ENCODE assay signal across 18 cellular contexts in the genomic region with DNA sequence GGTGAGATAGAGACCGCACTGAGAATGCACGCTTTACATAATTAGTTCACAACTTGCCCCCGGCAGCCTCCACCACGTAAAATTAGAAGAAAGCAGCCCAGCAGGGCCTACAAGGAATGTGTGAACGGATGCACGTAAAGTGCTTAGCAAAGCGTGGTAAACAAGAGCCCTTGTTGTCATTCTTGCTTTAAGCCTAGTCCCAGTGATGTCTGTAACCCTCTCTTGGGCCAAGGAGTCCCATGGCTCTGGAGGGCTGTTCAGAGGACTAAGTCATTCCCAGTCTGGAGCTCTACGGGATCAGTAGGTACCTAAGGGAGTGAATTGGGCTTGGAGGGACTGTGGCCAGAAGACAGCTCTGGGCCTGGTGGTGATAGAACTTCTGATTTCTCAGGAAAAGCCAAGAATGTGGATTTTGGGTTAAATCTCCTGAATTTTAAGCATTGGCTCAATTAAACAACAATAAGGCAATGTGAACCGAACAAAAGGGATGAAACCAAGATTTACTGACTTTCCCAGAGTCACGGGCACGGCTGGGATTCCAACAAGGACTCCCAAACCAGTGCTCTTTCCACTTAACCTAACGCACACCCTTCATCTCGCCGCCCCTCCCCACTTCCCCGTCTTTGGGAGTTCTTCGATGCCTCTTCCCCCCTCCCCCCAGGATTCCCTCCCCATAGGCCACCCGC. TPM values are rescaled to one million over a fixed set of nuclear protein-coding genes. Genes with fewer than 3 reads are reported as not detected.
DNase-seq lines count a peak whose midpoint lies in the region; ATAC-seq and TF ChIP-seq lines count a peak whose summit lies in the region.
"Had no signal": no experiment of that assay in that cellular context is flagged by ENCODE, and none has a peak within 500 bp of the region (broad histone marks: within the 10 kb centered on the region; RNA-seq: fewer than 3 reads in every experiment).

No MANE protein-coding gene starts in this region.

- H3K56ac ChIP-seq in H9 (ENCODE audit: insufficient read length, low read depth, low read length) = no peak overlapping the region

- H4K20me1 ChIP-seq in H9 (ENCODE audit: control insufficient read depth, insufficient read depth, insufficient read length) (no peaks in the 10 kb centered on the region), mammary epithelial cell (ENCODE audit: insufficient read depth, low read length) (no peaks in the 10 kb centered on the region)

- H3K4me1 ChIP-seq in H9 (ENCODE audit: insufficient read depth, low read length) (no peaks in the 10 kb centered on the region), mammary epithelial cell (ENCODE audit: insufficient read depth, low read length) (peaks cover 7% of the 10 kb centered on the region)
- H3K4me1 ChIP-seq: BE2C had no signal

- peak overlapping the region; percentile 37 to 72; a peak in 4 of 5 replicates for H3K4me3 Mint-ChIP-seq in H9
- H3K4me3 Mint-ChIP-seq in stimulated activated memory B cell treated with anti-CD40 and anti-IgM and Interleukin-4, amounts not matched to agents 10 μg/mL and 1 μg/mL and 100 μg/mL, for 72 hours = peak overlapping the region; percentile 58

- no peak overlapping the region for H2BK12ac ChIP-seq in H9 (ENCODE audit: insufficient read length, low read depth, low read length)

- H4K5ac ChIP-seq in H9 (ENCODE audit: insufficient read length, low read depth, low read length) = no peak overlapping the region

- H3K23ac ChIP-seq in H9 (ENCODE audit: insufficient read length, low read depth, low read length) = no peak overlapping the region

- no peak overlapping the region for H2BK20ac ChIP-seq in H9 (ENCODE audit: low read depth, low read length, poor library complexity, severe bottlenecking)

- intact Hi-C loops in mammary epithelial cell (cut with micrococcal nuclease) = no loop called here

- peak overlapping the region in 2 of 3 experiments; percentile 33 to 38 for H3K4me3 ChIP-seq in mammary epithelial cell (replicated peaks in 1 of 3; ENCODE audit: insufficient read depth in 1 of 3, low read depth in 2 of 3, low read length in 3 of 3)

- H3K79me1 ChIP-seq in H9 (ENCODE audit: insufficient read depth, low read depth, low read length, poor library complexity, severe bottlenecking) = no peaks in the 10 kb centered on the region

- no peak overlapping the region for H2BK5ac ChIP-seq in H9 (ENCODE audit: insufficient read length, low read length)

- H3K27ac ChIP-seq in H9 (ENCODE audit: insufficient read length, low read depth, low read length) = no peak overlapping the region
- H3K27ac ChIP-seq in mammary epithelial cell (ENCODE audit: insufficient read depth, low read depth, low read length) = no peak overlapping the region
- H3K27ac ChIP-seq: brain microvascular endothelial cell had no signal

- no peak overlapping the region for H2AFZ ChIP-seq in H9 (ENCODE audit: low read length)
- peak overlapping the region; percentile 68 for H2AFZ ChIP-seq in mammary epithelial cell (ENCODE audit: low read depth, low read length)

- no peak overlapping the region for H2BK15ac ChIP-seq in H9 (ENCODE audit: low read depth, low read length)

- no peaks in the 10 kb centered on the region for H3K36me3 ChIP-seq in mammary epithelial cell (ENCODE audit: insufficient read depth, low read length)
- H3K36me3 ChIP-seq: BE2C, brain microvascular endothelial cell had no signal

- H3K79me2 ChIP-seq in H9 (ENCODE audit: insufficient read depth, low read length) (no peaks in the 10 kb centered on the region), mammary epithelial cell (ENCODE audit: insufficient read depth, low read length) (no peaks in the 10 kb centered on the region)

- H3K14ac ChIP-seq in H9 (ENCODE audit: insufficient read depth, low read length) = no peak overlapping the region

- H3K27me3 ChIP-seq in H9 (ENCODE audit: insufficient read depth, low read length) = peaks cover 5% of the 10 kb centered on the region; the same call in 1 of the 2 replicates
- H3K27me3 ChIP-seq in mammary epithelial cell (ENCODE audit: insufficient read depth, low read length) = peaks cover 13% of the 10 kb centered on the region

- WGBS in H9 (ENCODE audit: extremely low coverage, insufficient read length, low lambda C conversion rate) = no CpG with 5 or more reads among the region's 17 CpGs
- 75% methylated on average over 11 of the region's 17 CpGs for WGBS in mammary epithelial cell (ENCODE audit: low coverage, missing lambda C conversion rate)

- no peak overlapping the region for H4K8ac ChIP-seq in H9 (replicated peaks; ENCODE audit: insufficient read length, low read depth, low read length)

- BruUV-seq in mammary epithelial cell (replicated peaks; lab: Mats Ljungman, UMichigan) = no TSS peak

- no peak overlapping the region for H3K4me2 ChIP-seq in H9 (ENCODE audit: insufficient read depth, insufficient read length, low read length)
- peak overlapping the region; percentile 91 for H3K4me2 ChIP-seq in mammary epithelial cell (ENCODE audit: insufficient read depth, low read depth, low read length)

- H3K9ac ChIP-seq in H9 (ENCODE audit: extremely low read depth, insufficient read length, low read length) (no peak overlapping the region), mammary epithelial cell (ENCODE audit: insufficient read depth, low read length) (no peak overlapping the region)

- dilution Hi-C loops in mammary epithelial cell (cut with HindIII; ENCODE audit: low sequenced_read_pairs) = no loop called here

- H3T11ph ChIP-seq in H9 (ENCODE audit: low read length) = no peak overlapping the region

- peaks cover 5 to 23% (median 10%) of the 10 kb centered on the region in 3 experiments; a peak in 6 of 7 replicates for H3K36me3 Mint-ChIP-seq in H9 (ENCODE audit: insufficient read depth in 1 of 3, low read depth in 3 of 3)
- H3K36me3 Mint-ChIP-seq in stimulated activated memory B cell treated with anti-CD40 and anti-IgM and Interleukin-4, amounts not matched to agents 10 μg/mL and 1 μg/mL and 100 μg/mL, for 72 hours = no peaks in the 10 kb centered on the region

- no peak overlapping the region for H2BK120ac ChIP-seq in H9 (ENCODE audit: low read depth, low read length, poor library complexity, severe bottlenecking)

- H3K9me3 ChIP-seq in H9 (ENCODE audit: control insufficient read depth, low read depth, low read length) (no peaks in the 10 kb centered on the region), mammary epithelial cell (replicated peaks; ENCODE audit: insufficient read depth, low read length) (no peaks in the 10 kb centered on the region)
- H3K9me3 ChIP-seq: BE2C had no signal

- no peak overlapping the region for H3K27ac Mint-ChIP-seq in H9
- H3K27ac Mint-ChIP-seq in stimulated activated memory B cell treated with anti-CD40 and anti-IgM and Interleukin-4, amounts not matched to agents 10 μg/mL and 1 μg/mL and 100 μg/mL, for 72 hours = no peak overlapping the region

- peaks cover 2 to 8% of the 10 kb centered on the region in 2 experiments; a peak in 1 of 4 replicates for H3K4me1 Mint-ChIP-seq in H9
- H3K4me1 Mint-ChIP-seq in stimulated activated memory B cell treated with anti-CD40 and anti-IgM and Interleukin-4, amounts not matched to agents 10 μg/mL and 1 μg/mL and 100 μg/mL, for 72 hours = no peaks in the 10 kb centered on the region

- H2AK5ac ChIP-seq in H9 (ENCODE audit: insufficient read length, low read length) = no peak overlapping the region

- in situ Hi-C loops in mammary epithelial cell (cut with MboI; ENCODE audit: low sequenced_read_pairs in 2 of 2) = no loop called here

- CTCF ChIA-PET in mammary epithelial cell (lab: Charles Lee; ENCODE audit: low non-redundant PET) = no interaction called here

- TF ChIP-seq CTCF in H9 (conservative IDR thresholded peaks at IDR 0.05) (no peak), mammary epithelial cell (conservative IDR thresholded peaks at IDR 0.05 in 1 of 2, IDR thresholded peaks at IDR 0.05 in 1 of 2; ENCODE audit: extremely low read depth in 1 of 2, insufficient read depth in 1 of 2, low read depth in 1 of 2, low read length in 2 of 2) (no peak)

- peaks cover 8 to 13% of the 10 kb centered on the region in 2 experiments; a peak in 4 of 5 replicates for H3K9me3 Mint-ChIP-seq in H9
- H3K9me3 Mint-ChIP-seq in stimulated activated memory B cell treated with anti-CD40 and anti-IgM and Interleukin-4, amounts not matched to agents 10 μg/mL and 1 μg/mL and 100 μg/mL, for 72 hours = no peaks in the 10 kb centered on the region

- no peak for ATAC-seq in stimulated activated memory B cell treated with anti-CD40 and anti-IgM and Interleukin-4, amounts not matched to agents 10 μg/mL and 1 μg/mL and 100 μg/mL, for 72 hours
- ATAC-seq in left lobe of liver = no peak
- ATAC-seq: HCT116 had no signal

- H3K23me2 ChIP-seq in H9 (ENCODE audit: insufficient read length, low read depth, low read length, poor library complexity, severe bottlenecking) = peaks cover 9% of the 10 kb centered on the region

- no peak overlapping the region for H4K91ac ChIP-seq in H9 (ENCODE audit: insufficient read length, low read depth, low read length)

- DNase-seq in H9 = no peak
- no peak for DNase-seq in mammary epithelial cell
- DNase-seq in islet precursor cell = peak; percentile 40
- no peak for DNase-seq in anterior cingulate cortex (lab: John Stamatoyannopoulos, UW)
- DNase-seq in activated CD4-positive, alpha-beta T cell treated with anti-CD3 and anti-CD28 coated beads for 48 hours = no peak
- no peak for DNase-seq in DMS114 treated with DMSO at 0.1 percent for 48 hours (lab: John Stamatoyannopoulos, UW; ENCODE audit: unreplicated experiment)
- no peak for DNase-seq in left lobe of liver (ENCODE audit: low spot score)
- DNase-seq: activated CD4-positive, CD25-positive, alpha-beta regulatory T cell; activated naive CD4-positive, alpha-beta T cell treated with anti-CD3 and anti-CD28 coated beads, Interleukin-2, amount 50 U/mL, for 16 hours; brain microvascular endothelial cell; DMS153; NCI-H1417 treated with DMSO at 0.1 percent for 48 hours; NCI-H226 had no signal

- no peak overlapping the region for H3K18ac ChIP-seq in H9 (ENCODE audit: insufficient read length, low read depth, low read length)

- no peak overlapping the region for H3K4ac ChIP-seq in H9 (ENCODE audit: low read depth, low read length)

- peaks cover 49% of the 10 kb centered on the region for H3K27me3 Mint-ChIP-seq in H9 (ENCODE audit: low read depth)
- H3K27me3 Mint-ChIP-seq in stimulated activated memory B cell treated with anti-CD40 and anti-IgM and Interleukin-4, amounts not matched to agents 10 μg/mL and 1 μg/mL and 100 μg/mL, for 72 hours = peaks cover 55% of the 10 kb centered on the region

RNA-seq across cellular contexts. Expression of gene CHP2, which starts 0.8 kb away (rescaled TPM):
- total RNA-seq in H9 (2021) (1.1 and 1.4 TPM in 2 replicates), mammary epithelial cell (not detected), left lobe of liver (not detected)
- not detected for polyA plus RNA-seq in mammary epithelial cell
- not detected for polyA minus RNA-seq in mammary epithelial cell
- total RNA-seq: endothelial cell of umbilical vein, liver had no signal
- polyA plus RNA-seq: endothelial cell of umbilical vein, liver had no signal

RNA-seq across cellular contexts. Expression of gene ERN2, which starts 41.0 kb away (rescaled TPM):
- total RNA-seq in H9 (2021) (1.2 and 2.1 TPM in 2 replicates), mammary epithelial cell (not detected), left lobe of liver (0.05 TPM)
- polyA plus RNA-seq in mammary epithelial cell = 0.06 TPM
- not detected for polyA minus RNA-seq in mammary epithelial cell
- total RNA-seq: endothelial cell of umbilical vein had no signal
